ENCODE assay signal across 13 cellular contexts in genomic region chr4:38062894-38063168, GRCh38.
DNase-seq lines count a peak whose midpoint lies in the region; ATAC-seq and TF ChIP-seq lines count a peak whose summit lies in the region.
"Had no signal": no experiment of that assay in that cellular context is flagged by ENCODE, and none has a peak within 500 bp of the region (broad histone marks: within the 10 kb centered on the region; RNA-seq: fewer than 3 reads in every experiment).

No MANE protein-coding gene starts in this region.

- H2BK120ac ChIP-seq in neuronal stem cell (ENCODE audit: low read depth, low read length), result no peak overlapping the region

- peak overlapping the region; percentile 23 for H3K18ac ChIP-seq in neuronal stem cell (ENCODE audit: low read length)

- H4K91ac ChIP-seq in neuronal stem cell (ENCODE audit: low read depth, low read length, poor library complexity), result no peak overlapping the region

- DNase-seq in Right ventricle myocardium inferior (ENCODE audit: missing footprints), result no peak
- no peak for DNase-seq in cardiac septum (ENCODE audit: low spot score)
- peak; percentile 19 for DNase-seq in fibroblast of the aortic adventitia (ENCODE audit: low read depth)
- no peak for DNase-seq in neuronal stem cell (ENCODE audit: low spot score)
- DNase-seq in vagina (ENCODE audit: extremely low spot score in 2 of 2), result no peak
- DNase-seq in SIG-M5 (lab: John Stamatoyannopoulos, UW), result no peak
- DNase-seq in epidermal melanocyte (ENCODE audit: insufficient read length, low spot score), result no peak
- DNase-seq: EL; NCI-H446 treated with DMSO at 0.1 percent for 48 hours; stimulated activated CD4-positive, alpha-beta T cell treated with anti-CD3 and anti-CD28 coated beads, Interleukin-4, amount 100 ng/mL, for 1 hour; substantia nigra had no signal

- H3K36me3 ChIP-seq in neuronal stem cell (replicated peaks in 1 of 2; ENCODE audit: control insufficient read depth in 2 of 2, insufficient read depth in 2 of 2, low read length in 2 of 2) (peaks cover 3 to 10% of the 10 kb centered on the region in 2 donors), vagina (no peaks in the 10 kb centered on the region)
- H3K36me3 ChIP-seq: SJSA1 had no signal

- H3K4ac ChIP-seq in neuronal stem cell (ENCODE audit: low read length), result no peak overlapping the region

- H2BK15ac ChIP-seq in neuronal stem cell (ENCODE audit: low read length), result no peak overlapping the region

- no peak for TF ChIP-seq CTCF in fibroblast of the aortic adventitia (IDR thresholded peaks at IDR 0.05; ENCODE audit: insufficient read depth, low read length)
- TF ChIP-seq CTCF in vagina (IDR thresholded peaks at IDR 0.05), result no peak

- no peaks in the 10 kb centered on the region for H3K79me1 ChIP-seq in neuronal stem cell (ENCODE audit: low read depth, low read length)

- H3K9me3 ChIP-seq in neuronal stem cell (replicated peaks in 1 of 2; ENCODE audit: control insufficient read depth in 2 of 2, insufficient read depth in 1 of 2, low read depth in 1 of 2, low read length in 2 of 2) (no peaks in the 10 kb centered on the region), vagina (no peaks in the 10 kb centered on the region)
- H3K9me3 ChIP-seq: SJSA1 had no signal

- H2BK12ac ChIP-seq in neuronal stem cell (ENCODE audit: low read length), result no peak overlapping the region

- WGBS in neuronal stem cell (ENCODE audit: extremely low coverage in 2 of 2, insufficient read length in 2 of 2, insufficient replicate concordance in 1 of 2), 2 donors, result no CpG with 5 or more reads among the region's 3 CpGs

- H3K27me3 ChIP-seq in neuronal stem cell (ENCODE audit: control insufficient read depth in 3 of 3, insufficient read depth in 3 of 3, low read depth in 1 of 3, low read length in 3 of 3) (no peaks in the 10 kb centered on the region), vagina (no peaks in the 10 kb centered on the region)
- H3K27me3 ChIP-seq: SJSA1 had no signal

- no peak overlapping the region for H3K23ac ChIP-seq in neuronal stem cell (ENCODE audit: low read depth, low read length, poor library complexity)

- intact Hi-C loops in Right ventricle myocardium inferior (cut with DNase I), result loop anchor here (1.0 to 5.0 kb wide), 4 partner anchors 114 to 722 kb away; no protein-coding TSS in a partner anchor
- intact Hi-C loops in cardiac septum (cut with DNase I), result loop anchor here (1.0 to 2.0 kb wide), 4 partner anchors 114 to 668 kb away; no protein-coding TSS in a partner anchor
- intact Hi-C loops in vagina (cut with DNase I), result loop anchor here (5.0 kb wide), 1 partner anchor 609 kb away; no protein-coding TSS in a partner anchor

- H2BK5ac ChIP-seq in neuronal stem cell (ENCODE audit: low read length), result no peak overlapping the region

- no peak overlapping the region for H4K8ac ChIP-seq in neuronal stem cell (ENCODE audit: low read depth, low read length)

- no peak overlapping the region for H2AFZ ChIP-seq in neuronal stem cell (ENCODE audit: low read length)

- H3K4me3 ChIP-seq in fibroblast of the aortic adventitia (ENCODE audit: low read depth, low read length), result no peak overlapping the region
- H3K4me3 ChIP-seq in neuronal stem cell (ENCODE audit: low read length in 2 of 2), result no peak overlapping the region
- no peak overlapping the region for H3K4me3 ChIP-seq in vagina
- H3K4me3 ChIP-seq: SJSA1 had no signal

- H3K4me2 ChIP-seq in neuronal stem cell (ENCODE audit: insufficient read depth, low read length, poor library complexity, severe bottlenecking), result no peak overlapping the region

- H2AK5ac ChIP-seq in neuronal stem cell (ENCODE audit: low read depth, low read length), result no peak overlapping the region

- no peak overlapping the region for H3K9ac ChIP-seq in neuronal stem cell (ENCODE audit: low read depth, low read length, poor library complexity)

- H3K4me1 ChIP-seq in neuronal stem cell (ENCODE audit: control insufficient read depth in 2 of 2, insufficient read depth in 1 of 2, low read depth in 1 of 2, low read length in 2 of 2) (peaks cover 8 to 17% of the 10 kb centered on the region in 2 donors), vagina (peaks cover 6% of the 10 kb centered on the region)
- H3K4me1 ChIP-seq: SJSA1 had no signal

- ATAC-seq in Right ventricle myocardium inferior (peak; percentile 26), HG03460 (IDR thresholded peaks at IDR 0.05; ENCODE audit: unreplicated experiment) (no peak)

- H3K14ac ChIP-seq in neuronal stem cell (ENCODE audit: low read length), result no peak overlapping the region

- no peak for TF ChIP-seq POLR2A in vagina (IDR thresholded peaks at IDR 0.05)

- peak overlapping the region; percentile 27 for H3K27ac ChIP-seq in neuronal stem cell (replicated peaks; ENCODE audit: low read length)
- peak overlapping the region; percentile 3 for H3K27ac ChIP-seq in vagina
- H3K27ac ChIP-seq: SJSA1 had no signal
